14 cellular contexts compared by ENCODE assay signal in the genomic region with DNA sequence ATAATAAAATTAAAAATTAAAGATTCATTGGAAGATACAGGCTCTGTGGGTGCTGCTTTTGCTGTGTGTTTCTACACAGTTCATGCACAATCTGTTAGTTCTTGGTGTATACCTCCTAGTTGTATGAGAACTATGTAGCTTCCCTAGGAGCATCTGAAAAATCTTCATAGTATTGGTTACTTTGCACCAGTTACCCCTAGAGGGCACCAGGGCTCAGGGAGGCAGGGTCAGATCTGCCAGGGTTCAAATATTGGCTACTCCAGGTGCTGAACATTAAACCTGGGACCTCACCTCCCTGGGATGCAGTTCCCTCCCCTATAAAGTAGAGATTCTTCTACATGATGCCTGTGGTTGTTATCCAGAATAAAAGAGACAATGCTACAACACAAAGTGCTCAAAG.
A peak's percentile ranks its signal among the peaks of the same experiment; 100 is the strongest.
DNase-seq lines count a peak whose midpoint lies in the region; ATAC-seq, FAIRE-seq and TF ChIP-seq lines count a peak whose summit lies in the region.
"Had no signal": no experiment of that assay in that cellular context is flagged by ENCODE, and none has a peak within 500 bp of the region (broad histone marks: within the 10 kb centered on the region; RNA-seq: fewer than 3 reads in every experiment).

No MANE protein-coding gene starts in this region.

- no peak overlapping the region for H4K8ac ChIP-seq in H9 (replicated peaks; ENCODE audit: insufficient read length, low read depth, low read length)

- TF ChIP-seq CTCF in BE2C (IDR thresholded peaks at IDR 0.05; ENCODE audit: low read depth, low read length) (peak; percentile 57), H9 (conservative IDR thresholded peaks at IDR 0.05) (peak; percentile 75), WERI-Rb-1 (IDR thresholded peaks at IDR 0.05; ENCODE audit: low read depth, low read length) (peak; percentile 31; the same call in 1 of the 2 replicates), keratinocyte (optimal IDR thresholded peaks at IDR 0.05 in 1 of 3, IDR thresholded peaks at IDR 0.05 in 1 of 3, conservative IDR thresholded peaks at IDR 0.05 in 1 of 3; ENCODE audit: extremely low read depth in 1 of 3, insufficient read depth in 2 of 3, low read length in 3 of 3) (peak; percentile 20 to 68 (median 64))

- H3K27me3 ChIP-seq in BE2C: no peaks in the 10 kb centered on the region
- H3K27me3 ChIP-seq in H9 (ENCODE audit: insufficient read depth, low read length): no peaks in the 10 kb centered on the region
- no peaks in the 10 kb centered on the region for H3K27me3 ChIP-seq in WERI-Rb-1 (ENCODE audit: insufficient read depth, low read depth, severe bottlenecking)
- H3K27me3 ChIP-seq in keratinocyte (ENCODE audit: control insufficient read depth, extremely low read depth, insufficient read depth, low read length): no peaks in the 10 kb centered on the region

- no peaks in the 10 kb centered on the region for H3K36me3 ChIP-seq in BE2C
- H3K36me3 ChIP-seq in WERI-Rb-1: no peaks in the 10 kb centered on the region
- H3K36me3 ChIP-seq in keratinocyte (ENCODE audit: control insufficient read depth in 2 of 2, extremely low read depth in 1 of 2, insufficient read depth in 2 of 2, low read length in 2 of 2): no peaks in the 10 kb centered on the region

- ATAC-seq in HG03280 (IDR thresholded peaks at IDR 0.05; ENCODE audit: unreplicated experiment): no peak
- ATAC-seq in HG03139 (IDR thresholded peaks at IDR 0.05; ENCODE audit: unreplicated experiment): no peak

- no peak overlapping the region for H3K9ac ChIP-seq in H9 (ENCODE audit: extremely low read depth, insufficient read length, low read length)
- H3K9ac ChIP-seq in keratinocyte (ENCODE audit: control insufficient read depth, extremely low read depth, insufficient read depth, low read length): no peak overlapping the region

- H3K4me3 ChIP-seq in BE2C (ENCODE audit: low read depth, low read length) (no peak overlapping the region), WERI-Rb-1 (ENCODE audit: low read depth, low read length) (no peak overlapping the region), keratinocyte (ENCODE audit: control insufficient read depth in 2 of 3, extremely low read depth in 1 of 3, insufficient read depth in 2 of 3, low read depth in 1 of 3, low read length in 3 of 3) (no peak overlapping the region)
- H3K4me3 ChIP-seq: lung had no signal

- H3K9me3 ChIP-seq in BE2C (no peaks in the 10 kb centered on the region), H9 (ENCODE audit: control insufficient read depth, low read depth, low read length) (no peaks in the 10 kb centered on the region), WERI-Rb-1 (ENCODE audit: severe bottlenecking) (no peaks in the 10 kb centered on the region), keratinocyte (ENCODE audit: control insufficient read depth, low read depth, low read length) (no peaks in the 10 kb centered on the region)

- no peak overlapping the region for H2BK120ac ChIP-seq in H9 (ENCODE audit: low read depth, low read length, poor library complexity, severe bottlenecking)

- H3K9me1 ChIP-seq in keratinocyte (ENCODE audit: control insufficient read depth, extremely low read depth, insufficient read depth, low read length): no peaks in the 10 kb centered on the region

- H3K79me1 ChIP-seq in H9 (ENCODE audit: insufficient read depth, low read depth, low read length, poor library complexity, severe bottlenecking): no peaks in the 10 kb centered on the region

- H2BK5ac ChIP-seq in H9 (ENCODE audit: insufficient read length, low read length): no peak overlapping the region

- no peaks in the 10 kb centered on the region; a peak in 1 of 7 replicates for H3K36me3 Mint-ChIP-seq in H9 (ENCODE audit: insufficient read depth in 1 of 3, low read depth in 3 of 3)
- H3K36me3 Mint-ChIP-seq: activated naive CD8-positive, alpha-beta T cell had no signal

- FAIRE-seq in keratinocyte (lab: Jason Lieb, UNC): no peak

- H2AK5ac ChIP-seq in H9 (ENCODE audit: insufficient read length, low read length): no peak overlapping the region

- H2AFZ ChIP-seq in H9 (ENCODE audit: low read length) (no peak overlapping the region), keratinocyte (ENCODE audit: control insufficient read depth, low read length) (no peak overlapping the region)

- H3K4ac ChIP-seq in H9 (ENCODE audit: low read depth, low read length): no peak overlapping the region

- H2BK15ac ChIP-seq in H9 (ENCODE audit: low read depth, low read length): no peak overlapping the region

- no peak overlapping the region for H3K56ac ChIP-seq in H9 (ENCODE audit: insufficient read length, low read depth, low read length)

- H3K27ac ChIP-seq in H9 (ENCODE audit: insufficient read length, low read depth, low read length) (no peak overlapping the region), WERI-Rb-1 (no peak overlapping the region), keratinocyte (ENCODE audit: control insufficient read depth, insufficient read depth, low read length) (no peak overlapping the region)

- H3K18ac ChIP-seq in H9 (ENCODE audit: insufficient read length, low read depth, low read length): no peak overlapping the region

- H3T11ph ChIP-seq in H9 (ENCODE audit: low read length): no peak overlapping the region

- no peaks in the 10 kb centered on the region for H3K27me3 Mint-ChIP-seq in H9 (ENCODE audit: low read depth)
- H3K27me3 Mint-ChIP-seq: activated naive CD8-positive, alpha-beta T cell had no signal

- no peak overlapping the region for H3K4me2 ChIP-seq in H9 (ENCODE audit: insufficient read depth, insufficient read length, low read length)
- H3K4me2 ChIP-seq in keratinocyte (ENCODE audit: control insufficient read depth, extremely low read depth, insufficient read depth, low read depth, low read length): no peak overlapping the region

- H3K79me2 ChIP-seq in H9 (ENCODE audit: insufficient read depth, low read length) (no peaks in the 10 kb centered on the region), keratinocyte (ENCODE audit: control insufficient read depth, insufficient read depth, low read length) (no peaks in the 10 kb centered on the region)

- no peak overlapping the region for H2BK12ac ChIP-seq in H9 (ENCODE audit: insufficient read length, low read depth, low read length)

- no peaks in the 10 kb centered on the region; the same call in 1 of the 2 replicates for H3K4me1 ChIP-seq in BE2C
- no peaks in the 10 kb centered on the region for H3K4me1 ChIP-seq in H9 (ENCODE audit: insufficient read depth, low read length)
- no peaks in the 10 kb centered on the region for H3K4me1 ChIP-seq in keratinocyte (ENCODE audit: control insufficient read depth, extremely low read depth, insufficient read depth, low read length)

- no peak overlapping the region for H3K23ac ChIP-seq in H9 (ENCODE audit: insufficient read length, low read depth, low read length)

- H4K91ac ChIP-seq in H9 (ENCODE audit: insufficient read length, low read depth, low read length): no peak overlapping the region

- no peak overlapping the region for H2BK20ac ChIP-seq in H9 (ENCODE audit: low read depth, low read length, poor library complexity, severe bottlenecking)

- H3K9me3 Mint-ChIP-seq in H9: peaks cover 0 to 2% of the 10 kb centered on the region in 2 experiments; a peak in 1 of 5 replicates

- H3K4me1 Mint-ChIP-seq in H9: peaks cover 23 to 24% of the 10 kb centered on the region in 2 experiments

- no peaks in the 10 kb centered on the region for H4K20me1 ChIP-seq in H9 (ENCODE audit: control insufficient read depth, insufficient read depth, insufficient read length)
- no peaks in the 10 kb centered on the region for H4K20me1 ChIP-seq in keratinocyte (ENCODE audit: control insufficient read depth, extremely low read depth, insufficient read depth, low read length)

- DNase-seq in BE2C (peak; percentile 24), H9 (no peak), WERI-Rb-1 (peak; percentile 19), keratinocyte (ENCODE audit: low read depth, low spot score) (no peak), activated T-cell treated with anti-CD3 and anti-CD28 coated beads for 4 hours (no peak), medulla oblongata (ENCODE audit: extremely low spot score) (no peak)
- DNase-seq: activated CD8-positive, alpha-beta memory T cell treated with anti-CD3 and anti-CD28 coated beads for 24 hours; cortex of kidney; NCI-H1694; T1000 had no signal

- H4K5ac ChIP-seq in H9 (ENCODE audit: insufficient read length, low read depth, low read length): no peak overlapping the region

- dilution Hi-C loops in keratinocyte (cut with MboI; ENCODE audit: extremely low pct_ligation_motif_present, low sequenced_read_pairs): no loop called here

- H3K4me3 Mint-ChIP-seq in H9: no peak overlapping the region
- H3K4me3 Mint-ChIP-seq: activated naive CD8-positive, alpha-beta T cell had no signal

- H3K14ac ChIP-seq in H9 (ENCODE audit: insufficient read depth, low read length): no peak overlapping the region

- no peak overlapping the region for H3K27ac Mint-ChIP-seq in H9
- H3K27ac Mint-ChIP-seq: activated naive CD8-positive, alpha-beta T cell had no signal

- H3K23me2 ChIP-seq in H9 (ENCODE audit: insufficient read length, low read depth, low read length, poor library complexity, severe bottlenecking): no peaks in the 10 kb centered on the region

Comparison
In these comparisons a context has a peak if more than half of its experiments do, and no peak if none do; other contexts are left out.
1. DNase-seq: peak in BE2C (single experiment) and WERI-Rb-1 (single experiment); none in H9 (single experiment), keratinocyte (single experiment), activated T-cell treated with anti-CD3 and anti-CD28 coated beads for 4 hours (single experiment) and medulla oblongata (single experiment).
2. Peak in every context shown above with its lines, with median percentiles within 50 percentile points of each other: CTCF ChIP-seq.